In genomic region chr1:61076728-61077675, GRCh38 we compare ENCODE assay signal across 8 cellular contexts. TPM values are rescaled to one million over a fixed set of nuclear protein-coding genes. Genes with fewer than 3 reads are reported as not detected.
A peak's percentile ranks its signal among the peaks of the same experiment; 100 is the strongest.
DNase-seq lines count a peak whose midpoint lies in the region; ATAC-seq, FAIRE-seq and TF ChIP-seq lines count a peak whose summit lies in the region.

No MANE protein-coding gene starts in this region.

- H3K27ac Mint-ChIP-seq in activated B cell treated with CpG ODN at 0.5 μM for 24 hours: peak overlapping the region; percentile 90

- CTCF ChIA-PET in activated B cell treated with CpG ODN at 0.5 μM for 24 hours (lab: Charles Lee): interaction anchor here (0.7 to 3.5 kb wide), 3 partner anchors 18 to 97 kb away, joined by 3 to 28 read pairs (median 3); no protein-coding TSS in a partner anchor

- peak overlapping the region; percentile 87 for H3K4me2 ChIP-seq in keratinocyte (ENCODE audit: control insufficient read depth, extremely low read depth, insufficient read depth, low read depth, low read length)

- no peaks in the 10 kb centered on the region for H3K9me3 ChIP-seq in keratinocyte (ENCODE audit: control insufficient read depth, low read depth, low read length)

- no peaks in the 10 kb centered on the region for H3K9me3 Mint-ChIP-seq in activated B cell treated with CpG ODN at 0.5 μM for 24 hours

- peak; percentile 79 for FAIRE-seq in keratinocyte (lab: Jason Lieb, UNC)

- no peaks in the 10 kb centered on the region for H3K36me3 ChIP-seq in keratinocyte (ENCODE audit: control insufficient read depth in 2 of 2, extremely low read depth in 1 of 2, insufficient read depth in 2 of 2, low read length in 2 of 2)

- H3K36me3 Mint-ChIP-seq in activated B cell treated with CpG ODN at 0.5 μM for 24 hours (ENCODE audit: low read depth): peaks cover 5% of the 10 kb centered on the region

- intact Hi-C loops in activated B cell treated with CpG ODN at 0.5 μM for 24 hours (cut with micrococcal nuclease): loop anchor here (1.0 to 10.0 kb wide), 5 partner anchors 7 to 1708 kb away; partner anchors contain the start of genes ATG4C, PATJ and TM2D1

- no peaks in the 10 kb centered on the region for H3K79me2 ChIP-seq in keratinocyte (ENCODE audit: control insufficient read depth, insufficient read depth, low read length)

- H3K4me1 ChIP-seq in keratinocyte (ENCODE audit: control insufficient read depth, extremely low read depth, insufficient read depth, low read length): peaks cover 43% of the 10 kb centered on the region

- POLR2A ChIA-PET in activated B cell treated with CpG ODN at 0.5 μM for 24 hours (lab: Charles Lee): interaction anchor here (0.7 to 4.5 kb wide), 2 partner anchors 26 to 1267 kb away, joined by 3 to 29 read pairs; no protein-coding TSS in a partner anchor

- peak overlapping the region; percentile 91 for H2AFZ ChIP-seq in keratinocyte (ENCODE audit: control insufficient read depth, low read length)

- H4K20me1 ChIP-seq in keratinocyte (ENCODE audit: control insufficient read depth, extremely low read depth, insufficient read depth, low read length): no peaks in the 10 kb centered on the region

- H3K27ac ChIP-seq in caudate nucleus (ENCODE audit: low read depth, low read length) (peak overlapping the region; percentile 88), keratinocyte (ENCODE audit: control insufficient read depth, insufficient read depth, low read length) (peak overlapping the region; percentile 90)

- H3K27me3 Mint-ChIP-seq in activated B cell treated with CpG ODN at 0.5 μM for 24 hours: peaks cover 30% of the 10 kb centered on the region

- DNase-seq in SIG-M5 treated with dmso at 0.1 percent for 504 hours (lab: John Stamatoyannopoulos, UW; ENCODE audit: unreplicated experiment) (peak; percentile 68), SIG-M5 (lab: John Stamatoyannopoulos, UW) (no peak), NCI-H2171 treated with DMSO at 0.1 percent for 48 hours (lab: John Stamatoyannopoulos, UW) (peak; percentile 97), activated B cell treated with CpG ODN at 0.5 μM for 24 hours (peak; percentile 66), caudate nucleus (lab: John Stamatoyannopoulos, UW) (peak in 59 of 61 donors; percentile 34 to 96 (median 84)), keratinocyte (ENCODE audit: low read depth, low spot score) (no peak)
- DNase-seq in stimulated activated CD4-positive, alpha-beta T cell treated with anti-CD3 and anti-CD28 coated beads, Interleukin-12 subunit alpha, Interleukin-12 subunit beta, amount 100 ng/mL, for 4 hours: peak; percentile 51

- no peaks in the 10 kb centered on the region for H3K9me1 ChIP-seq in keratinocyte (ENCODE audit: control insufficient read depth, extremely low read depth, insufficient read depth, low read length)

- peak overlapping the region; percentile 95 for H3K4me3 Mint-ChIP-seq in activated B cell treated with CpG ODN at 0.5 μM for 24 hours

- peaks cover 32% of the 10 kb centered on the region for H3K4me1 Mint-ChIP-seq in activated B cell treated with CpG ODN at 0.5 μM for 24 hours

- peak overlapping the region; percentile 76 for H3K9ac ChIP-seq in keratinocyte (ENCODE audit: control insufficient read depth, extremely low read depth, insufficient read depth, low read length)

- ATAC-seq in HG03135 (IDR thresholded peaks at IDR 0.05; ENCODE audit: unreplicated experiment) (peak; percentile 72), activated B cell treated with CpG ODN at 0.5 μM for 24 hours (ENCODE audit: low read depth) (peak; percentile 91)

- dilution Hi-C loops in keratinocyte (cut with MboI; ENCODE audit: extremely low pct_ligation_motif_present, low sequenced_read_pairs): no loop called here

- no peaks in the 10 kb centered on the region for H3K27me3 ChIP-seq in keratinocyte (ENCODE audit: control insufficient read depth, extremely low read depth, insufficient read depth, low read length)

- H3K4me3 ChIP-seq in keratinocyte (ENCODE audit: control insufficient read depth in 2 of 3, extremely low read depth in 1 of 3, insufficient read depth in 2 of 3, low read depth in 1 of 3, low read length in 3 of 3): peak overlapping the region; percentile 47 to 84 (median 80)

- TF ChIP-seq CTCF in activated B cell treated with CpG ODN at 0.5 μM for 24 hours (IDR thresholded peaks at IDR 0.05): no peak
- TF ChIP-seq CTCF in keratinocyte (optimal IDR thresholded peaks at IDR 0.05 in 1 of 3, IDR thresholded peaks at IDR 0.05 in 1 of 3, conservative IDR thresholded peaks at IDR 0.05 in 1 of 3; ENCODE audit: extremely low read depth in 1 of 3, insufficient read depth in 2 of 3, low read length in 3 of 3): no peak

RNA-seq across cellular contexts. Expression of gene NFIA, which starts 5.4 kb away (rescaled TPM):
- total RNA-seq in activated B cell treated with CpG ODN at 0.5 μM for 24 hours: 0.13 and 0.44 TPM in 2 replicates
- 14.7 to 15.8 TPM (median 15.0 TPM) in 3 replicates for polyA plus RNA-seq in keratinocyte
- 11.6 TPM for polyA plus RNA-seq in keratinocyte (2011; ENCODE audit: low read depth)
- 10.3 and 14.9 TPM in 2 replicates for polyA plus RNA-seq in keratinocyte (2011; cell fraction: cytosol; rRNA removed)
- 15.1 and 17.0 TPM in 2 replicates for polyA plus RNA-seq in keratinocyte (2011; cell fraction: nucleus; rRNA removed)
- 9.8 and 10.0 TPM in 2 replicates for polyA plus RNA-seq in keratinocyte (2012; ENCODE audit: low replicate concordance)
- polyA minus RNA-seq in keratinocyte: 43.3 to 66.0 TPM (median 52.8 TPM) in 3 replicates
- 26.3 TPM for polyA minus RNA-seq in keratinocyte (2011; cell fraction: cytosol; rRNA and poly(A)+ RNA removed)
- 33.3 and 66.9 TPM in 2 replicates for polyA minus RNA-seq in keratinocyte (2011; cell fraction: nucleus; rRNA and poly(A)+ RNA removed)

Comparison
In these comparisons a context has a peak if more than half of its experiments do, and no peak if none do; other contexts are left out.
1. DNase-seq: peak in SIG-M5 treated with dmso at 0.1 percent for 504 hours (single experiment), NCI-H2171 treated with DMSO at 0.1 percent for 48 hours (single experiment), activated B cell treated with CpG ODN at 0.5 μM for 24 hours (single experiment), caudate nucleus (59 of 61) and stimulated activated CD4-positive, alpha-beta T cell treated with anti-CD3 and anti-CD28 coated beads, Interleukin-12 subunit alpha, Interleukin-12 subunit beta, amount 100 ng/mL, for 4 hours (single experiment); none in SIG-M5 (single experiment) and keratinocyte (single experiment).